ENCODE assay signal across 8 cellular contexts in the genomic region with DNA sequence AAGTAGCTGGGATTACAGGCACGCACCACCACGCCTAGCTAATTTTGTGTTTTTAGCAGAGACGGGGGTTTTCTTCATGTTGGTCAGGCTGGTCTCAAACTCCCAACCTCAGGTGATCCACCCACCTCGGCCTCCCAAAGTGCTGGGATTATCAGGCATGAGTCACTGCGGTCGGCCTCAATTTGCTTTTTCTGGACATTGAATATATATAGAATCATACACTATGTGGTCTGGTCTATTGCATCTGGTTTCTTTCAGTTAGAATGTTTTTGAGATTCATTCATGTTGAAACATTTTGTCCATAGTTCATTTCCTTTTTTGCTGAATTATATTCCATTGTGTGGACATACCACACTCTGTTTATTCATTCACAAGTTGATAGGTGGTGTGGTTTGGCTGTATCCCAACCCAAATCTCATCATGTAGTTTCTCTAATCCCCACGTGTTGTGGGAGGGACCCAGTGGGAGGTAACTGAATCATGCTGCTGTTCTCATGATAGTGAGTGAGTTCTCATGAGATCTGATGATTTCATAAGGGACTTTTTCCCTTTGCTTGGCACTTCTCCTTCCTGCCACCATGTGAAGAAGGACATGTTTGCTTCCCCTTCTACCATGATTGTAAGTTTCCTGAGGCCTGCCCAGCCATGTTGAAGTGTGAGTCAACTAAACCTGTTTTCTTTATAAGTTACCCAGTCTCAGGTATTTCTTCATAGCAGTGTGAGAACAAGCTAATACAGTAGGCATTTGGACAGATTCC.
DNase-seq lines count a peak whose midpoint lies in the region; ATAC-seq and TF ChIP-seq lines count a peak whose summit lies in the region.
"Not testable (repeated sequence)": the region's sequence is repeated elsewhere in the genome, so short reads cannot be mapped to it uniquely, and the experiment has no call there.

No MANE protein-coding gene starts in this region.

- H3K27ac Mint-ChIP-seq in stimulated activated effector memory CD8-positive, alpha-beta T cell treated with anti-CD3 and anti-CD28 coated beads, Interleukin-12 subunit alpha, Interleukin-12 subunit beta, amount 100 ng/mL, for 72 hours = not testable (repeated sequence)

- H3K9me3 ChIP-seq in adipocyte (ENCODE audit: control insufficient read depth, low read length) = not testable (repeated sequence)

- not testable (repeated sequence) for H3K4me1 ChIP-seq in adipocyte (ENCODE audit: control insufficient read depth, insufficient read depth, low read length)

- H3K36me3 Mint-ChIP-seq in stimulated activated effector memory CD8-positive, alpha-beta T cell treated with anti-CD3 and anti-CD28 coated beads, Interleukin-12 subunit alpha, Interleukin-12 subunit beta, amount 100 ng/mL, for 72 hours = not testable (repeated sequence)

- H3K4me3 Mint-ChIP-seq in stimulated activated effector memory CD8-positive, alpha-beta T cell treated with anti-CD3 and anti-CD28 coated beads, Interleukin-12 subunit alpha, Interleukin-12 subunit beta, amount 100 ng/mL, for 72 hours = not testable (repeated sequence)

- not testable (repeated sequence) for H3K9me3 Mint-ChIP-seq in stimulated activated effector memory CD8-positive, alpha-beta T cell treated with anti-CD3 and anti-CD28 coated beads, Interleukin-12 subunit alpha, Interleukin-12 subunit beta, amount 100 ng/mL, for 72 hours

- not testable (repeated sequence) for H3K4me1 Mint-ChIP-seq in stimulated activated effector memory CD8-positive, alpha-beta T cell treated with anti-CD3 and anti-CD28 coated beads, Interleukin-12 subunit alpha, Interleukin-12 subunit beta, amount 100 ng/mL, for 72 hours

- not testable (repeated sequence) for H3K4me3 ChIP-seq in adipocyte (ENCODE audit: low read length); epithelial cell of esophagus (ENCODE audit: low read length)

- peak; percentile 5 for TF ChIP-seq CTCF in epithelial cell of esophagus (IDR thresholded peaks at IDR 0.05; ENCODE audit: insufficient read depth, low read depth, low read length, missing control alignments)

- not testable (repeated sequence) for H3K36me3 ChIP-seq in adipocyte (ENCODE audit: control insufficient read depth, insufficient read depth, low read length, severe bottlenecking)

- H3K27me3 ChIP-seq in adipocyte (replicated peaks; ENCODE audit: control insufficient read depth, insufficient read depth, low read length) = not testable (repeated sequence)

- not testable (repeated sequence) for H3K9ac ChIP-seq in adipocyte (ENCODE audit: low read length)

- DNase-seq in COLO829 (ENCODE audit: low spot score) (peak; percentile 12), HK-2 (ENCODE audit: unreplicated experiment) (peak; percentile 8), NCI-H226 (peak; percentile 67), adipocyte (ENCODE audit: low read depth) (peak; percentile 18), epithelial cell of esophagus (ENCODE audit: low read depth) (peak; percentile 96), foreskin melanocyte (peak; percentile 22)
- peak in 1 of 2 donors; percentile 20 for DNase-seq in stimulated activated effector memory CD8-positive, alpha-beta T cell treated with anti-CD3 and anti-CD28 coated beads, Interleukin-12 subunit alpha, Interleukin-12 subunit beta, amount 100 ng/mL, for 72 hours (ENCODE audit: low spot score in 2 of 2)

- ATAC-seq in SK-N-SH treated with all-trans-retinoic acid at 6 μM for 48 hours = not testable (repeated sequence)
- peak; percentile 62 for ATAC-seq in stimulated activated effector memory CD8-positive, alpha-beta T cell treated with anti-CD3 and anti-CD28 coated beads, Interleukin-12 subunit alpha, Interleukin-12 subunit beta, amount 100 ng/mL, for 72 hours

TF ChIP-seq in SK-N-SH treated with all-trans-retinoic acid at 6 μM for 48 hours, 23 proteins besides CTCF, POLR2A, EP300 and RAD21:
- TF ChIP-seq ZNF8 (CRISPR knock-in tag; IDR thresholded peaks at IDR 0.05) = peak; percentile 37; the same call in 1 of the 2 replicates
TF ChIP-seq in SK-N-SH treated with all-trans-retinoic acid at 6 μM for 48 hours: peak in this region for 1; not testable (repeated sequence) for 22.
